ENCODE assay signal across 1 cellular context in genomic region chr11:64244966-64245365, GRCh38.
TF ChIP-seq lines count a peak whose summit lies in the region.

No MANE protein-coding gene starts in this region.

TF ChIP-seq in GM12878, 131 proteins besides CTCF, POLR2A, EP300 and RAD21:
- TF ChIP-seq POLR2AphosphoS5 (IDR thresholded peaks at IDR 0.05; ENCODE audit: low read length) (no peak; the same call in 1 of the 2 replicates), MYC (IDR thresholded peaks at IDR 0.05; ENCODE audit: insufficient read depth, insufficient read length, insufficient replicate concordance, low read length, severe bottlenecking) (no peak), NR2F1 (conservative IDR thresholded peaks at IDR 0.05) (no peak), NFIC (IDR thresholded peaks at IDR 0.05; ENCODE audit: low read depth, low read length) (no peak), RFX5 (IDR thresholded peaks at IDR 0.05; ENCODE audit: low read depth, low read length) (no peak), IRF4 (IDR thresholded peaks at IDR 0.05; ENCODE audit: low read depth, low read length) (no peak), HSF1 (IDR thresholded peaks at IDR 0.05; ENCODE audit: low read depth, low read length) (no peak), BHLHE40 (IDR thresholded peaks at IDR 0.05; ENCODE audit: borderline replicate concordance in 1 of 2, low read depth in 2 of 2, low read length in 1 of 2) (no peak)
